8 cellular contexts compared by ENCODE assay signal in genomic region chr3:139629033-139629432, GRCh38.
A peak's percentile ranks its signal among the peaks of the same experiment; 100 is the strongest.
DNase-seq lines count a peak whose midpoint lies in the region; ATAC-seq and TF ChIP-seq lines count a peak whose summit lies in the region.

No MANE protein-coding gene starts in this region.

- POLR2A ChIA-PET in RWPE1 (lab: Yijun Ruan, JAX; ENCODE audit: low non-redundant PET): no interaction called here

- CTCF ChIA-PET in RWPE1 (lab: Yijun Ruan, JAX): interaction anchor here (0.7 kb wide), 1 partner anchor 109 kb away, joined by 3 read pairs; no protein-coding TSS in a partner anchor

- TF ChIP-seq CTCF in RWPE1 (conservative IDR thresholded peaks at IDR 0.05; ENCODE audit: low read depth): no peak

- DNase-seq in activated T-cell treated with anti-CD3 and anti-CD28 coated beads, Interleukin-2, amount 50 U/mL, for 48 hours: peak; percentile 18 to 30
- no peak for DNase-seq in activated T-cell treated with anti-CD3 and anti-CD28 coated beads, Interleukin-2, amount 50 U/mL, for 1 hour
- DNase-seq in RWPE1 (ENCODE audit: low spot score) (peak; percentile 57), islet precursor cell (peak; percentile 73), NCI-H2107 (lab: John Stamatoyannopoulos, UW) (no peak), NCI-H510A (lab: John Stamatoyannopoulos, UW) (no peak)

- ATAC-seq in HG02759 (IDR thresholded peaks at IDR 0.05; ENCODE audit: unreplicated experiment) (peak; percentile 81), GM21515 (IDR thresholded peaks at IDR 0.05; ENCODE audit: unreplicated experiment) (no peak)

- H3K27ac ChIP-seq in RWPE1: no peak overlapping the region

Comparison
In these comparisons a context has a peak if more than half of its experiments do, and no peak if none do; other contexts are left out.
1. DNase-seq: peak in activated T-cell treated with anti-CD3 and anti-CD28 coated beads, Interleukin-2, amount 50 U/mL, for 48 hours (2 of 2), RWPE1 (single experiment) and islet precursor cell (single experiment); none in activated T-cell treated with anti-CD3 and anti-CD28 coated beads, Interleukin-2, amount 50 U/mL, for 1 hour (single experiment), NCI-H2107 (single experiment) and NCI-H510A (single experiment).